Comparison of ENCODE assay signal across 28 cellular contexts in the genomic region with DNA sequence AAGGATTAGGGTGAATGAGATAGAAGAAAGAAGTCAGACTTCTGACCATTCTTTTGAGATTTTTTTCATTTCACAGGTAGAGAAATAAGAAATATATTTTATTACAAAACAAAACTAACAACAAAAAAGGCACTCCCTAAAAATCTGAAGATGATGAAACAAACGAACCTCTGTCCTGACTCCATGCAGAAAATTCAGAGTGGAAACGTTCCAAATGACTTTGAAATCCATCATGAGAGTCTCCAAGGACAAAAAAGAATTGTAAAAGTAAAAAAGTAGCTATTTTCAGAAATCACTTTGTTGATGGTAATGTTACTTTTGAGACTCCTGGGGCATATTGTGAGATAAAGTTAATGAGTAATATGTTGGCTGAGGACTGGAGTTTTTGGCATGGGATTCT.
"Had no signal": no experiment of that assay in that cellular context is flagged by ENCODE, and none has a peak within 500 bp of the region (broad histone marks: within the 10 kb centered on the region; RNA-seq: fewer than 3 reads in every experiment).

No MANE protein-coding gene starts in this region.

- ATAC-seq: left cardiac atrium; left lobe of liver; lower lobe of right lung; natural killer cell; pancreas; right cardiac atrium; stimulated activated naive CD8-positive, alpha-beta T cell treated with anti-CD3 and anti-CD28 coated beads, Interleukin-15, amount 100 ng/mL, for 72 hours had no signal

- H3K36me3 ChIP-seq: pancreas, prostate gland, thyroid gland, vagina had no signal

- H3K27me3 Mint-ChIP-seq: naive B cell; stimulated activated naive CD8-positive, alpha-beta T cell treated with anti-CD3 and anti-CD28 coated beads, Interleukin-15, amount 100 ng/mL, for 72 hours had no signal

- FAIRE-seq: keratinocyte, pancreas had no signal

- H3K4me3 Mint-ChIP-seq: mesothelial cell of epicardium; naive B cell; natural killer cell; nephron progenitor cell; stimulated activated naive CD8-positive, alpha-beta T cell treated with anti-CD3 and anti-CD28 coated beads, Interleukin-15, amount 100 ng/mL, for 72 hours had no signal

- H3K27me3 ChIP-seq: pancreas, thyroid gland, transverse colon, upper lobe of left lung, vagina had no signal

- H3K9me3 Mint-ChIP-seq: mesothelial cell of epicardium; naive B cell; natural killer cell; nephron progenitor cell; stimulated activated naive CD8-positive, alpha-beta T cell treated with anti-CD3 and anti-CD28 coated beads, Interleukin-15, amount 100 ng/mL, for 72 hours had no signal

- H3K27ac ChIP-seq: lower lobe of right lung, pancreas, prostate gland, thyroid gland, transverse colon, upper lobe of left lung, vagina had no signal

- H3K9me3 ChIP-seq: lower lobe of right lung, pancreas, prostate gland, thyroid gland, transverse colon, upper lobe of left lung, vagina had no signal

- H3K4me1 ChIP-seq: lower lobe of right lung, prostate gland, thyroid gland, transverse colon, upper lobe of left lung, vagina had no signal

- H3K4me1 Mint-ChIP-seq: stimulated activated naive CD8-positive, alpha-beta T cell treated with anti-CD3 and anti-CD28 coated beads, Interleukin-15, amount 100 ng/mL, for 72 hours had no signal

- H3K4me3 ChIP-seq: lower lobe of right lung, pancreas, prostate gland, smooth muscle cell, thyroid gland, transverse colon, upper lobe of left lung, vagina had no signal

- H3K27ac Mint-ChIP-seq: mesothelial cell of epicardium, natural killer cell, nephron progenitor cell had no signal

- DNase-seq: hippocampal formation; kidney glomerular epithelial cell; left cardiac atrium; lower lobe of right lung; mammary epithelial cell; mesendoderm; naive B cell; natural killer cell; nephron progenitor cell; pancreas; posterior cingulate gyrus; retina; right cardiac atrium; stimulated activated CD4-positive, alpha-beta T cell treated with anti-CD3 and anti-CD28 coated beads, Interleukin-1b, Interleukin-23, amount 100 ng/mL, for 48 hours; stimulated activated CD4-positive, alpha-beta T cell treated with anti-CD3 and anti-CD28 coated beads, Interleukin-2, amount 100 ng/mL, for 48 hours; stimulated activated CD4-positive, alpha-beta T cell treated with anti-CD3 and anti-CD28 coated beads, Interleukin-4, amount 100 ng/mL, for 4 hours; stimulated activated naive CD4-positive, alpha-beta T cell treated with Interleukin-2 at 50 U/mL for 16 hours; stimulated activated naive CD8-positive, alpha-beta T cell treated with anti-CD3 and anti-CD28 coated beads, Interleukin-15, amount 100 ng/mL, for 72 hours; substantia nigra; thyroid gland; transverse colon; upper lobe of left lung had no signal

- H3K4me2 ChIP-seq: smooth muscle cell had no signal
